ENCODE assay signal across 24 cellular contexts in the genomic region with DNA sequence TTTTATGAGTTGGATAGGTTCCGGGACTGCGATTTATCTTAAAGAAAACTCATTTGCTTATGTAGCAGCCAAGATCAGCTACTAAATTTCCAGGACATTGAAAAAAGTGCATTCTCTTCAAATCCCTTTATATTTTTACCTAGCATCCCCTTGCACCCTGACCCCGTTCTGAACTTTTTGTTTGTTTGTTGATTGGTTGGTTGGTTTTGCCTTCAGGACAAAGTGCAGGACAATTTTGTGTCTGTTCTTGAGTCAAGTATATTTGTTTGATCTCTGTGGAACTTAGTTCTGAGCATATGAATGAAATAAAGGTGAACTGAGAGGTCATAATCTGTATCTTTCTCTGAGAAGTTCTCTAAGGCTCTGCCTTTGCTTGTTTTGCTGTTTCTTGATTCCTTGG. TPM values are rescaled to one million over a fixed set of nuclear protein-coding genes. Genes with fewer than 3 reads are reported as not detected.
DNase-seq lines count a peak whose midpoint lies in the region; ATAC-seq and TF ChIP-seq lines count a peak whose summit lies in the region.
"Had no signal": no experiment of that assay in that cellular context is flagged by ENCODE, and none has a peak within 500 bp of the region (broad histone marks: within the 10 kb centered on the region; RNA-seq: fewer than 3 reads in every experiment).

No MANE protein-coding gene starts in this region.

- H3K4me3 ChIP-seq in right lobe of liver: no peak overlapping the region
- H3K4me3 ChIP-seq in upper lobe of left lung: no peak overlapping the region
- H3K4me3 ChIP-seq in OCI-LY7 (ENCODE audit: low read depth, low read length, poor library complexity, severe bottlenecking): no peak overlapping the region
- H3K4me3 ChIP-seq: A549; BLaER1 treated with 17β-estradiol and CSF1 and Interleukin-3, amounts not matched to agents 10 nM and 100 nM; GM12878 had no signal

- no TSS peak for BruUV-seq in OCI-LY7 (replicated peaks; lab: Mats Ljungman, UMichigan)

- CTCF ChIA-PET in OCI-LY7 (lab: Charles Lee; ENCODE audit: unreplicated experiment): no interaction called here

- no peak for TF ChIP-seq EP300 in upper lobe of left lung (IDR thresholded peaks at IDR 0.05)

- TF ChIP-seq CTCF in right lobe of liver (IDR thresholded peaks at IDR 0.05) (no peak), upper lobe of left lung (IDR thresholded peaks at IDR 0.05) (no peak), OCI-LY7 (conservative IDR thresholded peaks at IDR 0.05; ENCODE audit: low read length) (no peak)

- no peak for TF ChIP-seq POLR2A in right lobe of liver (IDR thresholded peaks at IDR 0.05)
- TF ChIP-seq POLR2A in upper lobe of left lung (IDR thresholded peaks at IDR 0.05): no peak

- no peaks in the 10 kb centered on the region for H4K20me1 ChIP-seq in OCI-LY7 (ENCODE audit: insufficient read depth, low read length)
- H4K20me1 ChIP-seq: BLaER1 treated with 17β-estradiol and CSF1 and Interleukin-3, amounts not matched to agents 10 nM and 100 nM had no signal

- intact Hi-C loops in right lobe of liver (cut with DNase I) (no loop called here), OCI-LY7 (cut with micrococcal nuclease; ENCODE audit: unreplicated experiment) (no loop called here)

- H3K27ac ChIP-seq in right lobe of liver: peak overlapping the region in 1 of 3 donors; percentile 34
- H3K27ac ChIP-seq in upper lobe of left lung: no peak overlapping the region
- H3K27ac ChIP-seq in OCI-LY7 (ENCODE audit: low read depth, low read length, poor library complexity, severe bottlenecking): no peak overlapping the region
- H3K27ac ChIP-seq: A549 had no signal

- H3K36me3 Mint-ChIP-seq in T-helper 17 cell (ENCODE audit: low read depth): peaks cover 6% of the 10 kb centered on the region

- peak overlapping the region; percentile 39 for H3K4me3 Mint-ChIP-seq in T-helper 17 cell
- H3K4me3 Mint-ChIP-seq: CD14-positive monocyte; CD4-positive, alpha-beta T cell; CD8-positive, alpha-beta memory T cell had no signal

- peaks cover 12% of the 10 kb centered on the region for H3K4me1 Mint-ChIP-seq in T-helper 17 cell
- H3K4me1 Mint-ChIP-seq: CD8-positive, alpha-beta memory T cell had no signal

- H2AFZ ChIP-seq in OCI-LY7 (ENCODE audit: low read length): no peak overlapping the region

- 74% methylated on average over 3 of the region's 3 CpGs for WGBS in right lobe of liver (ENCODE audit: insufficient coverage, low coverage, low lambda C conversion rate, missing lambda C conversion rate)
- 89 to 97% methylated on average over 3 of the region's 3 CpGs for WGBS in upper lobe of left lung, 2 donors

- peaks cover 0 to 19% (median 5%) of the 10 kb centered on the region in 4 donors for H3K4me1 ChIP-seq in right lobe of liver
- no peaks in the 10 kb centered on the region for H3K4me1 ChIP-seq in upper lobe of left lung
- peaks cover 33% of the 10 kb centered on the region for H3K4me1 ChIP-seq in OCI-LY7 (ENCODE audit: insufficient read depth, low read length, poor library complexity, severe bottlenecking)
- H3K4me1 ChIP-seq: BE2C had no signal

- H3K36me3 ChIP-seq in right lobe of liver (no peaks in the 10 kb centered on the region), upper lobe of left lung (no peaks in the 10 kb centered on the region), OCI-LY7 (ENCODE audit: insufficient read depth, low read length) (no peaks in the 10 kb centered on the region)
- H3K36me3 ChIP-seq: BE2C; BLaER1 treated with 17β-estradiol and CSF1 and Interleukin-3, amounts not matched to agents 10 nM and 100 nM had no signal

- no peak overlapping the region for H3K27ac Mint-ChIP-seq in T-helper 17 cell
- H3K27ac Mint-ChIP-seq: CD4-positive, alpha-beta T cell; CD8-positive, alpha-beta memory T cell had no signal

- no peaks in the 10 kb centered on the region for H3K79me2 ChIP-seq in OCI-LY7 (ENCODE audit: insufficient read depth, low read depth, low read length)

- no peak overlapping the region for H3K4me2 ChIP-seq in OCI-LY7 (ENCODE audit: low read length)
- H3K4me2 ChIP-seq: A549 had no signal

- H3K9me3 ChIP-seq in T-helper 17 cell (ENCODE audit: control insufficient read depth, low read length, poor library complexity, severe bottlenecking) (no peaks in the 10 kb centered on the region), right lobe of liver (no peaks in the 10 kb centered on the region), upper lobe of left lung (no peaks in the 10 kb centered on the region), OCI-LY7 (ENCODE audit: low read length) (no peaks in the 10 kb centered on the region)
- H3K9me3 ChIP-seq: A549, BE2C had no signal

- POLR2A ChIA-PET in OCI-LY7 (lab: Charles Lee): interaction anchor here (0.7 to 1.4 kb wide), 3 partner anchors 10 to 49 kb away, joined by 3 to 4 read pairs (median 3); no protein-coding TSS in a partner anchor

- no peak for DNase-seq in T-helper 17 cell
- DNase-seq in left lobe of liver (ENCODE audit: low spot score): no peak
- no peak for DNase-seq in right lobe of liver
- no peak for DNase-seq in NCI-H146 (lab: John Stamatoyannopoulos, UW)
- no peak for DNase-seq in upper lobe of left lung
- no peak for DNase-seq in NCI-H774 (lab: John Stamatoyannopoulos, UW)
- no peak for DNase-seq in OCI-LY7 (ENCODE audit: low spot score)
- DNase-seq: 8988T; ACHN; AML-193; BE2C; CD4-positive, alpha-beta T cell; CD8-positive, alpha-beta memory T cell; DMS 273 treated with DMSO at 0.1 percent for 48 hours; DMS79; EL; GDM1; GOT3; H7; HCEC 1CT had no signal

- no peaks in the 10 kb centered on the region for H3K9me2 ChIP-seq in OCI-LY7 (ENCODE audit: insufficient read depth, low read length)

- no peaks in the 10 kb centered on the region for H3K27me3 Mint-ChIP-seq in T-helper 17 cell
- H3K27me3 Mint-ChIP-seq: CD4-positive, alpha-beta T cell had no signal

- no peaks in the 10 kb centered on the region for H3K27me3 ChIP-seq in right lobe of liver
- H3K27me3 ChIP-seq in upper lobe of left lung: no peaks in the 10 kb centered on the region
- H3K27me3 ChIP-seq: BE2C had no signal

- no peak for ATAC-seq in T-helper 17 cell
- peak; percentile 77 for ATAC-seq in left lobe of liver
- ATAC-seq in right lobe of liver: peak; percentile 22 to 86 (median 68)
- ATAC-seq in upper lobe of left lung (ENCODE audit: low FRiP score in 2 of 2): no peak
- ATAC-seq: A549, GM12878 had no signal

RNA-seq across cellular contexts. Expression of gene TAPT1, which starts 12.8 kb away (rescaled TPM):
- total RNA-seq in T-helper 17 cell: 10 to 100 TPM; 71.3 to 83.6 TPM
- total RNA-seq in left lobe of liver: 39.6 TPM
- 10 to 100 TPM; 10.8 to 57.3 (median 40.1) TPM for total RNA-seq in right lobe of liver
- total RNA-seq in upper lobe of left lung: 10 to 100 TPM; 22.3 to 79.0 (median 48.1) TPM
- total RNA-seq in OCI-LY7 (2014; rRNA removed; shearing (Covaris generic)): 23.2 and 34.3 TPM in 2 replicates
- 66.6 and 94.1 TPM in 2 replicates for total RNA-seq in OCI-LY7 (2022)

Comparison
In these comparisons a context has a peak if more than half of its experiments do, and no peak if none do; other contexts are left out.
1. ATAC-seq: peak in left lobe of liver (single experiment) and right lobe of liver (4 of 4); none in T-helper 17 cell (single experiment) and upper lobe of left lung (0 of 2).